In the genomic region with DNA sequence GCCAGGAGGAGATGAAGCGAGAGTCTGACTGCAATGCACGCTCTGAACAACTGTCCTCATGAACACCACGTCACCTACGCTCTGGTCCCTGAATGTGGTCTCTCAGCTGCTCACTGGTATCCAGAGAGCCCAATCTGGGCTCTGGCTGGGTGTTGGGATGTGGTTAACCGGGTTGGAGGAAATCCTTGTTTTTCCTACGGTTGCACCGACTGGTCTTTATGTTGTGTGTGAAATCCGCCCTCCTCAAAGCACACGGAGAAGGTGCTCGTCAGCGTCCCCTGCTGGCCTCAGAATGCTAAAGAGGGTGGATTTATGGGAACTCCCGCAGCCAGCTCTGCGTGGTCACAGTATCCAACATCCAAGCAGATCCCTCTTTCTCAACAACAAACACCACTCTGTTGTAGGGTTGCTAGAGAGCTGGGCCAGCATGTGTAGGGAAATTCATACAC, we compare ENCODE assay signal across 8 cellular contexts. TPM values are rescaled to one million over a fixed set of nuclear protein-coding genes. Genes with fewer than 3 reads are reported as not detected.
DNase-seq lines count a peak whose midpoint lies in the region; ATAC-seq and TF ChIP-seq lines count a peak whose summit lies in the region.

No MANE protein-coding gene starts in this region.

- H3K27ac ChIP-seq in ovary, result no peak overlapping the region

- TF ChIP-seq CTCF in GM12873 (IDR thresholded peaks at IDR 0.05; ENCODE audit: insufficient read depth, low read depth, low read length, missing control alignments), result peak; percentile 88
- no peak for TF ChIP-seq CTCF in ovary (IDR thresholded peaks at IDR 0.05)

- no peak for TF ChIP-seq EP300 in ovary (IDR thresholded peaks at IDR 0.05)

- H3K27me3 ChIP-seq in ovary, result no peaks in the 10 kb centered on the region

- 64 to 66% (median 66%) methylated on average over 13 of the region's 13 CpGs for WGBS in ovary, 3 donors

- no peak overlapping the region for H3K4me3 ChIP-seq in ovary

- ATAC-seq in HG02623 (IDR thresholded peaks at IDR 0.05; ENCODE audit: unreplicated experiment) (no peak), HG02973 (IDR thresholded peaks at IDR 0.05; ENCODE audit: unreplicated experiment) (no peak)

- H3K36me3 ChIP-seq in ovary, result no peaks in the 10 kb centered on the region

- TF ChIP-seq POLR2A in ovary (IDR thresholded peaks at IDR 0.05), result no peak

- no peaks in the 10 kb centered on the region for H3K9me3 ChIP-seq in ovary

- DNase-seq in NAMALWA (ENCODE audit: low spot score) (peak; percentile 56), iPS DF 4.7 (ENCODE audit: extremely low read depth, low spot score) (peak; percentile 66), ovary (no peak)
- DNase-seq in activated CD8-positive, alpha-beta memory T cell treated with anti-CD3 and anti-CD28 coated beads for 48 hours (ENCODE audit: low read depth in 2 of 3, low spot score in 2 of 3), result peak; percentile 5 to 14 (median 7)
- DNase-seq in stimulated activated CD8-positive, alpha-beta memory T cell treated with anti-CD3 and anti-CD28 coated beads, Interleukin-7, amount 100 ng/mL, for 24 hours (ENCODE audit: low read depth), result peak; percentile 5

- no peaks in the 10 kb centered on the region for H3K4me1 ChIP-seq in ovary (ENCODE audit: insufficient read depth)

- intact Hi-C loops in ovary (cut with DNase I), result no loop called here

RNA-seq across cellular contexts. Expression of a gene that starts 51.8 kb away (rescaled TPM):
- 10 to 100 TPM in 4 of 7 donors, 1 to 10 TPM in 3; 7.0 to 18.0 (median 10.8) TPM for total RNA-seq in ovary
- 1 to 10 TPM; 8.4 to 8.6 TPM for polyA plus RNA-seq in ovary

Comparison
In these comparisons a context has a peak if more than half of its experiments do, and no peak if none do; other contexts are left out.
1. DNase-seq: peak in NAMALWA (single experiment), activated CD8-positive, alpha-beta memory T cell treated with anti-CD3 and anti-CD28 coated beads for 48 hours (3 of 3), iPS DF 4.7 (single experiment) and stimulated activated CD8-positive, alpha-beta memory T cell treated with anti-CD3 and anti-CD28 coated beads, Interleukin-7, amount 100 ng/mL, for 24 hours (single experiment); none in ovary (0 of 5).